13 cellular contexts compared by ENCODE assay signal in the genomic region with DNA sequence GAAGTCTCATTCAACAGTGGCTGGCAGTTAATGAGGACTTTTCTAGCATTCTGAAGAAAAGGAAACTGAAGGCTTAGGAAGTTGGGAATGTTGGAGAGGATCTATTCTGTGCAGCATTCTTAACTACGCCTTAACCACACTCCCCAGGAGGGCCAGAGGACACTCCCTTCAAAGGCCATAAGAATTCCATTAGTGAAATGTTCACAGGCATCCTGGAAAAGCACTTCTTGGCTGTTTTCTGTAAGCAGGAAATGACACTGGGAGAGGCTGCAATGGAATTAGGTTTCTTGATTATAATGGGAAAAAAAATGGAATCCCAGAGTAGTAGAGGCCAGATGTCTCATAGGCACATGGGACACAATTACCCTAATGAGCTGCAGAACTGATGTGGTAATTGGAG.
DNase-seq lines count a peak whose midpoint lies in the region; FAIRE-seq and TF ChIP-seq lines count a peak whose summit lies in the region.
"Had no signal": no experiment of that assay in that cellular context is flagged by ENCODE, and none has a peak within 500 bp of the region (broad histone marks: within the 10 kb centered on the region; RNA-seq: fewer than 3 reads in every experiment).

No MANE protein-coding gene starts in this region.

- no peaks in the 10 kb centered on the region for H3K4me1 Mint-ChIP-seq in type B pancreatic cell (ENCODE audit: unreplicated experiment)

- no peaks in the 10 kb centered on the region for H3K27me3 Mint-ChIP-seq in type B pancreatic cell

- H3K36me3 ChIP-seq in WERI-Rb-1 = no peaks in the 10 kb centered on the region
- H3K36me3 ChIP-seq: esophagus muscularis mucosa had no signal

- H3K9me3 Mint-ChIP-seq in type B pancreatic cell = no peaks in the 10 kb centered on the region

- no peaks in the 10 kb centered on the region for H3K9me3 ChIP-seq in WERI-Rb-1 (ENCODE audit: severe bottlenecking)

- TF ChIP-seq CTCF in fibroblast of the aortic adventitia (IDR thresholded peaks at IDR 0.05; ENCODE audit: insufficient read depth, low read length) = no peak
- no peak for TF ChIP-seq CTCF in WERI-Rb-1 (IDR thresholded peaks at IDR 0.05; ENCODE audit: low read depth, low read length)
- TF ChIP-seq CTCF in type B pancreatic cell (conservative IDR thresholded peaks at IDR 0.05) = no peak

- H3K4me3 ChIP-seq in fibroblast of the aortic adventitia (ENCODE audit: low read depth, low read length) = no peak overlapping the region
- H3K4me3 ChIP-seq in skin epidermis = no peak overlapping the region
- H3K4me3 ChIP-seq in WERI-Rb-1 (ENCODE audit: low read depth, low read length) = no peak overlapping the region
- H3K4me3 ChIP-seq: coronary artery, esophagus muscularis mucosa had no signal

- H3K36me3 Mint-ChIP-seq in type B pancreatic cell = no peaks in the 10 kb centered on the region

- FAIRE-seq in RCC 7860 (lab: Jason Lieb, UNC) = peak; percentile 62

- DNase-seq in GM04504 (ENCODE audit: low read depth) (peak; percentile 94), RCC 7860 (ENCODE audit: low spot score) (peak; percentile 50), fibroblast of the aortic adventitia (ENCODE audit: low read depth) (peak; percentile 93), WERI-Rb-1 (no peak), type B pancreatic cell (ENCODE audit: extremely low spot score, unreplicated experiment) (no peak), COLO668 (lab: John Stamatoyannopoulos, UW; ENCODE audit: unreplicated experiment) (no peak)
- DNase-seq: activated naive CD4-positive, alpha-beta T cell treated with anti-CD3 and anti-CD28 coated beads for 36 hours; right cardiac atrium; RPMI8226 had no signal

- H3K27me3 ChIP-seq in WERI-Rb-1 (ENCODE audit: insufficient read depth, low read depth, severe bottlenecking) = no peaks in the 10 kb centered on the region
- H3K27me3 ChIP-seq: esophagus muscularis mucosa had no signal

- H3K27ac ChIP-seq in skin epidermis = peak overlapping the region in 12 of 21 experiments; percentile 20 to 80 (median 60)
- H3K27ac ChIP-seq in WERI-Rb-1 = no peak overlapping the region
- H3K27ac ChIP-seq: esophagus muscularis mucosa, HL-60 had no signal

- no peak overlapping the region for H3K27ac Mint-ChIP-seq in type B pancreatic cell
- H3K27ac Mint-ChIP-seq: activated naive CD4-positive, alpha-beta T cell treated with anti-CD3 and anti-CD28 coated beads for 36 hours had no signal

- H3K4me3 Mint-ChIP-seq in type B pancreatic cell = no peak overlapping the region
- H3K4me3 Mint-ChIP-seq: activated naive CD4-positive, alpha-beta T cell treated with anti-CD3 and anti-CD28 coated beads for 36 hours had no signal

Comparison
In these comparisons a context has a peak if more than half of its experiments do, and no peak if none do; other contexts are left out.
1. DNase-seq: peak in GM04504 (single experiment), RCC 7860 (single experiment) and fibroblast of the aortic adventitia (single experiment); none in WERI-Rb-1 (single experiment), type B pancreatic cell (single experiment) and COLO668 (single experiment).